Comparison of ENCODE assay signal across 2 cellular contexts in the genomic region with DNA sequence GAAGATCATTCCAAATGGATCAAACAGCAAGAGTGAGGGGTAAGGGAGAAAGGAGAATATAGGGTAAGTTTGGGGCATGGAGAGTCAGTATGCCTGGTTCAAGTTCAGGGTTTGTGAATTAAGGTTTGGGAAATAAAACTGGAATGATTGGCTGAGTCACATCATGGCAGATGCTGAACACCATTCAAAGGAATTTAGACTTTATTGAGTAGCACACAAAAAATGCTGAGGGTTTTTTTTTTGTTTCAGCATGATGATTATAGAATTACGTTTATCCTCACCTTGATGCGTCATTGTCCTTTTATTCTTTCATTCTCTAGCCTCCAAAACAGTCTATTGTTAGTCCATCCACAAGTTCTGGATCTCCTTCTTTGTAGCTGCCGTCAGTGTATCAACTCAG.
TF ChIP-seq lines count a peak whose summit lies in the region.

No MANE protein-coding gene starts in this region.

TF ChIP-seq in SK-N-SH, 30 proteins besides CTCF, POLR2A, EP300 and RAD21 (continued from another document and continues in another):
- no peak for TF ChIP-seq RFX5 (IDR thresholded peaks at IDR 0.05; ENCODE audit: low read length)
- peak; percentile 40; the same call in 1 of the 2 replicates for TF ChIP-seq JUND (IDR thresholded peaks at IDR 0.05)
- TF ChIP-seq, protein P1, sequence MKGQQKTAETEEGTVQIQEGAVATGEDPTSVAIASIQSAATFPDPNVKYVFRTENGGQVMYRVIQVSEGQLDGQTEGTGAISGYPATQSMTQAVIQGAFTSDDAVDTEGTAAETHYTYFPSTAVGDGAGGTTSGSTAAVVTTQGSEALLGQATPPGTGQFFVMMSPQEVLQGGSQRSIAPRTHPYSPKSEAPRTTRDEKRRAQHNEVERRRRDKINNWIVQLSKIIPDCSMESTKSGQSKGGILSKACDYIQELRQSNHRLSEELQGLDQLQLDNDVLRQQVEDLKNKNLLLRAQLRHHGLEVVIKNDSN (IDR thresholded peaks at IDR 0.05; ENCODE audit: borderline replicate concordance, low read depth) = no peak
- no peak for TF ChIP-seq FOXJ3 (CRISPR knock-in tag; IDR thresholded peaks at IDR 0.05)
- no peak for TF ChIP-seq GABPA (IDR thresholded peaks at IDR 0.05; ENCODE audit: low read depth)
- peak; percentile 41; the same call in 1 of the 2 replicates for TF ChIP-seq TCF12 (IDR thresholded peaks at IDR 0.05)
- TF ChIP-seq NRF1 (IDR thresholded peaks at IDR 0.05; ENCODE audit: low read depth, low read length) = no peak
- peak; percentile 17; the same call in 1 of the 2 replicates for TF ChIP-seq NFIC (IDR thresholded peaks at IDR 0.05; ENCODE audit: borderline replicate concordance)
- TF ChIP-seq, protein P2, sequence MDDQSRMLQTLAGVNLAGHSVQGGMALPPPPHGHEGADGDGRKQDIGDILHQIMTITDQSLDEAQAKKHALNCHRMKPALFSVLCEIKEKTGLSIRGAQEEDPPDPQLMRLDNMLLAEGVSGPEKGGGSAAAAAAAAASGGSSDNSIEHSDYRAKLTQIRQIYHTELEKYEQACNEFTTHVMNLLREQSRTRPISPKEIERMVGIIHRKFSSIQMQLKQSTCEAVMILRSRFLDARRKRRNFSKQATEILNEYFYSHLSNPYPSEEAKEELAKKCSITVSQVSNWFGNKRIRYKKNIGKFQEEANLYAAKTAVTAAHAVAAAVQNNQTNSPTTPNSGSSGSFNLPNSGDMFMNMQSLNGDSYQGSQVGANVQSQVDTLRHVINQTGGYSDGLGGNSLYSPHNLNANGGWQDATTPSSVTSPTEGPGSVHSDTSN (IDR thresholded peaks at IDR 0.05) = peak; percentile 29; the same call in 1 of the 2 replicates
- no peak for TF ChIP-seq MXI1 (IDR thresholded peaks at IDR 0.05; ENCODE audit: low read depth, low read length)
- no peak for TF ChIP-seq SMC3 (IDR thresholded peaks at IDR 0.05; ENCODE audit: low read depth, low read length)
- TF ChIP-seq GATA2 (CRISPR knock-in tag; IDR thresholded peaks at IDR 0.05) = no peak
- TF ChIP-seq, protein P3, sequence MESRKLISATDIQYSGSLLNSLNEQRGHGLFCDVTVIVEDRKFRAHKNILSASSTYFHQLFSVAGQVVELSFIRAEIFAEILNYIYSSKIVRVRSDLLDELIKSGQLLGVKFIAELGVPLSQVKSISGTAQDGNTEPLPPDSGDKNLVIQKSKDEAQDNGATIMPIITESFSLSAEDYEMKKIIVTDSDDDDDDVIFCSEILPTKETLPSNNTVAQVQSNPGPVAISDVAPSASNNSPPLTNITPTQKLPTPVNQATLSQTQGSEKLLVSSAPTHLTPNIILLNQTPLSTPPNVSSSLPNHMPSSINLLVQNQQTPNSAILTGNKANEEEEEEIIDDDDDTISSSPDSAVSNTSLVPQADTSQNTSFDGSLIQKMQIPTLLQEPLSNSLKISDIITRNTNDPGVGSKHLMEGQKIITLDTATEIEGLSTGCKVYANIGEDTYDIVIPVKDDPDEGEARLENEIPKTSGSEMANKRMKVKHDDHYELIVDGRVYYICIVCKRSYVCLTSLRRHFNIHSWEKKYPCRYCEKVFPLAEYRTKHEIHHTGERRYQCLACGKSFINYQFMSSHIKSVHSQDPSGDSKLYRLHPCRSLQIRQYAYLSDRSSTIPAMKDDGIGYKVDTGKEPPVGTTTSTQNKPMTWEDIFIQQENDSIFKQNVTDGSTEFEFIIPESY (IDR thresholded peaks at IDR 0.05; ENCODE audit: borderline replicate concordance, low read depth) = no peak
- TF ChIP-seq ELF1 (IDR thresholded peaks at IDR 0.05) = no peak
- no peak for TF ChIP-seq POLR2AphosphoS5 (IDR thresholded peaks at IDR 0.05; ENCODE audit: low read depth, low read length)
- TF ChIP-seq RCOR1 (IDR thresholded peaks at IDR 0.05; ENCODE audit: low read length) = no peak
- TF ChIP-seq SIN3A (IDR thresholded peaks at IDR 0.05; ENCODE audit: borderline replicate concordance, low read depth, low read length) = no peak
- TF ChIP-seq, protein P4, sequence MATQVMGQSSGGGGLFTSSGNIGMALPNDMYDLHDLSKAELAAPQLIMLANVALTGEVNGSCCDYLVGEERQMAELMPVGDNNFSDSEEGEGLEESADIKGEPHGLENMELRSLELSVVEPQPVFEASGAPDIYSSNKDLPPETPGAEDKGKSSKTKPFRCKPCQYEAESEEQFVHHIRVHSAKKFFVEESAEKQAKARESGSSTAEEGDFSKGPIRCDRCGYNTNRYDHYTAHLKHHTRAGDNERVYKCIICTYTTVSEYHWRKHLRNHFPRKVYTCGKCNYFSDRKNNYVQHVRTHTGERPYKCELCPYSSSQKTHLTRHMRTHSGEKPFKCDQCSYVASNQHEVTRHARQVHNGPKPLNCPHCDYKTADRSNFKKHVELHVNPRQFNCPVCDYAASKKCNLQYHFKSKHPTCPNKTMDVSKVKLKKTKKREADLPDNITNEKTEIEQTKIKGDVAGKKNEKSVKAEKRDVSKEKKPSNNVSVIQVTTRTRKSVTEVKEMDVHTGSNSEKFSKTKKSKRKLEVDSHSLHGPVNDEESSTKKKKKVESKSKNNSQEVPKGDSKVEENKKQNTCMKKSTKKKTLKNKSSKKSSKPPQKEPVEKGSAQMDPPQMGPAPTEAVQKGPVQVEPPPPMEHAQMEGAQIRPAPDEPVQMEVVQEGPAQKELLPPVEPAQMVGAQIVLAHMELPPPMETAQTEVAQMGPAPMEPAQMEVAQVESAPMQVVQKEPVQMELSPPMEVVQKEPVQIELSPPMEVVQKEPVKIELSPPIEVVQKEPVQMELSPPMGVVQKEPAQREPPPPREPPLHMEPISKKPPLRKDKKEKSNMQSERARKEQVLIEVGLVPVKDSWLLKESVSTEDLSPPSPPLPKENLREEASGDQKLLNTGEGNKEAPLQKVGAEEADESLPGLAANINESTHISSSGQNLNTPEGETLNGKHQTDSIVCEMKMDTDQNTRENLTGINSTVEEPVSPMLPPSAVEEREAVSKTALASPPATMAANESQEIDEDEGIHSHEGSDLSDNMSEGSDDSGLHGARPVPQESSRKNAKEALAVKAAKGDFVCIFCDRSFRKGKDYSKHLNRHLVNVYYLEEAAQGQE (IDR thresholded peaks at IDR 0.05; ENCODE audit: low read depth, low read length) = no peak
- no peak for TF ChIP-seq FOXM1 (IDR thresholded peaks at IDR 0.05; ENCODE audit: low read depth)
- TF ChIP-seq, protein P5, sequence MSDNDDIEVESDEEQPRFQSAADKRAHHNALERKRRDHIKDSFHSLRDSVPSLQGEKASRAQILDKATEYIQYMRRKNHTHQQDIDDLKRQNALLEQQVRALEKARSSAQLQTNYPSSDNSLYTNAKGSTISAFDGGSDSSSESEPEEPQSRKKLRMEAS (IDR thresholded peaks at IDR 0.05; ENCODE audit: low read depth) = no peak
- peak; percentile 84 for TF ChIP-seq FOSL2 (IDR thresholded peaks at IDR 0.05; ENCODE audit: borderline replicate concordance, low read depth)
- TF ChIP-seq CHD2 (IDR thresholded peaks at IDR 0.05; ENCODE audit: low read length, partially characterized antibody) = no peak
- TF ChIP-seq, protein P6, sequence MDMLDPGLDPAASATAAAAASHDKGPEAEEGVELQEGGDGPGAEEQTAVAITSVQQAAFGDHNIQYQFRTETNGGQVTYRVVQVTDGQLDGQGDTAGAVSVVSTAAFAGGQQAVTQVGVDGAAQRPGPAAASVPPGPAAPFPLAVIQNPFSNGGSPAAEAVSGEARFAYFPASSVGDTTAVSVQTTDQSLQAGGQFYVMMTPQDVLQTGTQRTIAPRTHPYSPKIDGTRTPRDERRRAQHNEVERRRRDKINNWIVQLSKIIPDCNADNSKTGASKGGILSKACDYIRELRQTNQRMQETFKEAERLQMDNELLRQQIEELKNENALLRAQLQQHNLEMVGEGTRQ (IDR thresholded peaks at IDR 0.05; ENCODE audit: borderline replicate concordance, low read depth, low read length) = no peak
- no peak for TF ChIP-seq YY1 (IDR thresholded peaks at IDR 0.05; ENCODE audit: low read depth)

TF ChIP-seq in SK-N-SH treated with all-trans-retinoic acid at 6 μM for 48 hours, 23 proteins besides CTCF, POLR2A, EP300 and RAD21:
- TF ChIP-seq ARNTL (CRISPR knock-in tag; IDR thresholded peaks at IDR 0.05; ENCODE audit: borderline replicate concordance, low read depth) = no peak
- no peak for TF ChIP-seq CSDC2 (CRISPR knock-in tag; IDR thresholded peaks at IDR 0.05)
- no peak for TF ChIP-seq ZFP3 (CRISPR knock-in tag; IDR thresholded peaks at IDR 0.05)
- no peak for TF ChIP-seq ZNF8 (CRISPR knock-in tag; IDR thresholded peaks at IDR 0.05)
- TF ChIP-seq TCF4 (CRISPR knock-in tag; IDR thresholded peaks at IDR 0.05; ENCODE audit: borderline replicate concordance) = no peak
- TF ChIP-seq, protein P7, sequence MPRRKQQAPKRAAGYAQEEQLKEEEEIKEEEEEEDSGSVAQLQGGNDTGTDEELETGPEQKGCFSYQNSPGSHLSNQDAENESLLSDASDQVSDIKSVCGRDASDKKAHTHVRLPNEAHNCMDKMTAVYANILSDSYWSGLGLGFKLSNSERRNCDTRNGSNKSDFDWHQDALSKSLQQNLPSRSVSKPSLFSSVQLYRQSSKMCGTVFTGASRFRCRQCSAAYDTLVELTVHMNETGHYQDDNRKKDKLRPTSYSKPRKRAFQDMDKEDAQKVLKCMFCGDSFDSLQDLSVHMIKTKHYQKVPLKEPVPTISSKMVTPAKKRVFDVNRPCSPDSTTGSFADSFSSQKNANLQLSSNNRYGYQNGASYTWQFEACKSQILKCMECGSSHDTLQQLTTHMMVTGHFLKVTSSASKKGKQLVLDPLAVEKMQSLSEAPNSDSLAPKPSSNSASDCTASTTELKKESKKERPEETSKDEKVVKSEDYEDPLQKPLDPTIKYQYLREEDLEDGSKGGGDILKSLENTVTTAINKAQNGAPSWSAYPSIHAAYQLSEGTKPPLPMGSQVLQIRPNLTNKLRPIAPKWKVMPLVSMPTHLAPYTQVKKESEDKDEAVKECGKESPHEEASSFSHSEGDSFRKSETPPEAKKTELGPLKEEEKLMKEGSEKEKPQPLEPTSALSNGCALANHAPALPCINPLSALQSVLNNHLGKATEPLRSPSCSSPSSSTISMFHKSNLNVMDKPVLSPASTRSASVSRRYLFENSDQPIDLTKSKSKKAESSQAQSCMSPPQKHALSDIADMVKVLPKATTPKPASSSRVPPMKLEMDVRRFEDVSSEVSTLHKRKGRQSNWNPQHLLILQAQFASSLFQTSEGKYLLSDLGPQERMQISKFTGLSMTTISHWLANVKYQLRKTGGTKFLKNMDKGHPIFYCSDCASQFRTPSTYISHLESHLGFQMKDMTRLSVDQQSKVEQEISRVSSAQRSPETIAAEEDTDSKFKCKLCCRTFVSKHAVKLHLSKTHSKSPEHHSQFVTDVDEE (CRISPR knock-in tag; IDR thresholded peaks at IDR 0.05) = no peak
- no peak for TF ChIP-seq ESRRG (CRISPR knock-in tag; IDR thresholded peaks at IDR 0.05)
- TF ChIP-seq PPARA (CRISPR knock-in tag; IDR thresholded peaks at IDR 0.05; ENCODE audit: borderline replicate concordance) = no peak
- no peak for TF ChIP-seq BACH2 (CRISPR knock-in tag; IDR thresholded peaks at IDR 0.05; ENCODE audit: borderline replicate concordance)
- no peak for TF ChIP-seq GLIS3 (CRISPR knock-in tag; IDR thresholded peaks at IDR 0.05)
- TF ChIP-seq OSR1 (CRISPR knock-in tag; IDR thresholded peaks at IDR 0.05) = no peak
- TF ChIP-seq, protein P8, sequence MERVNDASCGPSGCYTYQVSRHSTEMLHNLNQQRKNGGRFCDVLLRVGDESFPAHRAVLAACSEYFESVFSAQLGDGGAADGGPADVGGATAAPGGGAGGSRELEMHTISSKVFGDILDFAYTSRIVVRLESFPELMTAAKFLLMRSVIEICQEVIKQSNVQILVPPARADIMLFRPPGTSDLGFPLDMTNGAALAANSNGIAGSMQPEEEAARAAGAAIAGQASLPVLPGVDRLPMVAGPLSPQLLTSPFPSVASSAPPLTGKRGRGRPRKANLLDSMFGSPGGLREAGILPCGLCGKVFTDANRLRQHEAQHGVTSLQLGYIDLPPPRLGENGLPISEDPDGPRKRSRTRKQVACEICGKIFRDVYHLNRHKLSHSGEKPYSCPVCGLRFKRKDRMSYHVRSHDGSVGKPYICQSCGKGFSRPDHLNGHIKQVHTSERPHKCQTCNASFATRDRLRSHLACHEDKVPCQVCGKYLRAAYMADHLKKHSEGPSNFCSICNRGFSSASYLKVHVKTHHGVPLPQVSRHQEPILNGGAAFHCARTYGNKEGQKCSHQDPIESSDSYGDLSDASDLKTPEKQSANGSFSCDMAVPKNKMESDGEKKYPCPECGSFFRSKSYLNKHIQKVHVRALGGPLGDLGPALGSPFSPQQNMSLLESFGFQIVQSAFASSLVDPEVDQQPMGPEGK (CRISPR knock-in tag; IDR thresholded peaks at IDR 0.05; ENCODE audit: borderline replicate concordance) = no peak
- TF ChIP-seq, protein P9, sequence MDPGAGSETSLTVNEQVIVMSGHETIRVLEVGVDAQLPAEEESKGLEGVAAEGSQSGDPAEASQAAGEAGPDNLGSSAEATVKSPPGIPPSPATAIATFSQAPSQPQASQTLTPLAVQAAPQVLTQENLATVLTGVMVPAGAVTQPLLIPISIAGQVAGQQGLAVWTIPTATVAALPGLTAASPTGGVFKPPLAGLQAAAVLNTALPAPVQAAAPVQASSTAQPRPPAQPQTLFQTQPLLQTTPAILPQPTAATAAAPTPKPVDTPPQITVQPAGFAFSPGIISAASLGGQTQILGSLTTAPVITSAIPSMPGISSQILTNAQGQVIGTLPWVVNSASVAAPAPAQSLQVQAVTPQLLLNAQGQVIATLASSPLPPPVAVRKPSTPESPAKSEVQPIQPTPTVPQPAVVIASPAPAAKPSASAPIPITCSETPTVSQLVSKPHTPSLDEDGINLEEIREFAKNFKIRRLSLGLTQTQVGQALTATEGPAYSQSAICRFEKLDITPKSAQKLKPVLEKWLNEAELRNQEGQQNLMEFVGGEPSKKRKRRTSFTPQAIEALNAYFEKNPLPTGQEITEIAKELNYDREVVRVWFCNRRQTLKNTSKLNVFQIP (CRISPR knock-in tag; IDR thresholded peaks at IDR 0.05; ENCODE audit: borderline replicate concordance, low read depth) = no peak
TF ChIP-seq in SK-N-SH treated with all-trans-retinoic acid at 6 μM for 48 hours: peak in this region for 0.
